Comparison of ENCODE assay signal across 8 cellular contexts in the genomic region with DNA sequence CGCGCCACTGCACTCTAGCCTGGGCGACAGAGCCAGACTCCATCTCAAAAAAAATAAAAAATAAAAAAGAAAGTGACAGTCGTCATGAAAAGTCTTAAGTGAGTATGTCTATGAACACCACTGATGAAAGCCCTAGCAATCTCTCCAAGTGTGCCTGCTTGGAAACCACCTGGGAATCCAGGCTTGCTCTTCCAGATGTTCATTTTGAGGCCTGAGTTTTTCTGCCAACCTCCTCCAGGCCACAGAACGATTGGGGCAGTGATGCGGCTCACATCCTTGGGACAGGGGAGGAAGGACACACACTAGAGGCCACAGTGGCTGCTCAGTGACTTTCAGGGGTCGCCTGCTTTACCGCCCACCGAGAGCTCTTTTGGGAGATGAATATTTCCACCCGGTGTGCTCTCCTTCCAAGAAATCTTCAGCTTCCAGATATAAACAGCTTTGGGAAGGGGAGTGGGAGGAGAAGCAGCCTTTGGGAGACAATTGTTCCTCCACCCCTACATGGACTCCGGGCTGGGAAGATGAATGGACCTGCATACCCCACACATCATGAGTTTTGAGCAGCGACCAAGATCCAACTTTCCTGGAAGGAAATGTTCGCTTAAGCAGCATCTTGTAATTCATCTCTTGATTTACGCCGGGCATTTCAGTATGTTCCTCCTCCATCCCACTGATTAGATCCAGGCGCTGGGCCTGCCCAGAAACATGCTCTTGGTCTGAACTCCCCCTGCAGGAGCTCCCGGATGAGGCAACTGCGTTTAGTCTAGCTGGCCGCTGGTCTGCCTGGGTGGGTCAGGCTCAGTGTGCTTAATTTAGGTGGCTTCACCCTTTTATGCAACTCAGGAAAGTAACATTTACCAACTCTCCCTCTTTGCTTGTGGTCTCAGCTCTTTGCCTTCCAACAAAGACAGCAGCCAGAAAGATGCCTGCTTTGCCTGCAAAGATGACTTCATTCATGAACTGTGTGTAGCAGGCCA. TPM values are rescaled to one million over a fixed set of nuclear protein-coding genes. Genes with fewer than 3 reads are reported as not detected.
DNase-seq lines count a peak whose midpoint lies in the region; ATAC-seq and TF ChIP-seq lines count a peak whose summit lies in the region.

No MANE protein-coding gene starts in this region.

- H3K27ac ChIP-seq in SJSA1 (no peak overlapping the region), prostate gland (peak overlapping the region; percentile 54 to 78)

- TF ChIP-seq POLR2A in prostate gland (IDR thresholded peaks at IDR 0.05): no peak

- intact Hi-C loops in prostate gland (cut with DNase I): loop anchor here (1.0 kb wide), 1 partner anchor 88 kb away; no protein-coding TSS in a partner anchor

- peaks cover 5% of the 10 kb centered on the region for H3K4me1 ChIP-seq in SJSA1 (replicated peaks)
- H3K4me1 ChIP-seq in prostate gland (replicated peaks): no peaks in the 10 kb centered on the region

- peak; percentile 78 for DNase-seq in H7
- peak; percentile 52 to 81 for DNase-seq in SJSA1 (ENCODE audit: low read depth in 1 of 2, low spot score in 2 of 2)
- peak; percentile 92 for DNase-seq in fibroblast of villous mesenchyme (ENCODE audit: low read depth)
- peak; percentile 25 for DNase-seq in prostate gland (ENCODE audit: low spot score)
- DNase-seq in NCI-H2107 treated with DMSO at 0.1 percent for 48 hours (lab: John Stamatoyannopoulos, UW; ENCODE audit: unreplicated experiment): no peak

- no peak overlapping the region for H3K4me3 ChIP-seq in H7 (ENCODE audit: insufficient read depth, low read depth, low read length)
- H3K4me3 ChIP-seq in SJSA1: no peak overlapping the region
- no peak overlapping the region for H3K4me3 ChIP-seq in fibroblast of villous mesenchyme (ENCODE audit: low read depth, low read length)
- H3K4me3 ChIP-seq in prostate gland: no peak overlapping the region

- ATAC-seq in GM21529 (IDR thresholded peaks at IDR 0.05; ENCODE audit: unreplicated experiment): no peak
- ATAC-seq in GM21528 (IDR thresholded peaks at IDR 0.05; ENCODE audit: low FRiP score, unreplicated experiment): no peak
- no peak for ATAC-seq in HG02571 (IDR thresholded peaks at IDR 0.05; ENCODE audit: unreplicated experiment)

- H3K36me3 ChIP-seq in H7 (replicated peaks; ENCODE audit: control insufficient read depth, insufficient read depth, low read length) (no peaks in the 10 kb centered on the region), SJSA1 (no peaks in the 10 kb centered on the region), prostate gland (no peaks in the 10 kb centered on the region)

- TF ChIP-seq CTCF in fibroblast of villous mesenchyme (IDR thresholded peaks at IDR 0.05; ENCODE audit: insufficient read depth, low read depth, low read length) (peak; percentile 95), prostate gland (IDR thresholded peaks at IDR 0.05) (peak in 3 of 4 experiments; percentile 18 to 48 (median 43))

- H3K9me3 ChIP-seq in SJSA1 (replicated peaks) (0 out of 2 replicates have a peak, but pooled peaks cover 3% of the 10 kb centered on the region), prostate gland (no peaks in the 10 kb centered on the region)

- no peaks in the 10 kb centered on the region for H3K27me3 ChIP-seq in H7 (ENCODE audit: control insufficient read depth, insufficient read depth, low read length)
- H3K27me3 ChIP-seq in SJSA1 (replicated peaks): no peaks in the 10 kb centered on the region
- H3K27me3 ChIP-seq in prostate gland (replicated peaks; ENCODE audit: insufficient read depth): no peaks in the 10 kb centered on the region

- 53% methylated on average over 19 of the region's 19 CpGs for WGBS in prostate gland

RNA-seq across cellular contexts. Expression of a gene that starts 6.2 kb away (rescaled TPM):
- 25.0 and 33.6 TPM in 2 replicates for total RNA-seq in H7 (2014; rRNA removed; shearing (Covaris generic))
- 15.2 and 19.1 TPM in 2 replicates for total RNA-seq in SJSA1 (2014; rRNA removed; shearing (Covaris generic))
- total RNA-seq in fibroblast of villous mesenchyme (189 and 260 TPM in 2 replicates), prostate gland (10 to 100 TPM; 11.3 to 40.0 TPM)
